ENCODE assay signal across 16 cellular contexts in the genomic region with DNA sequence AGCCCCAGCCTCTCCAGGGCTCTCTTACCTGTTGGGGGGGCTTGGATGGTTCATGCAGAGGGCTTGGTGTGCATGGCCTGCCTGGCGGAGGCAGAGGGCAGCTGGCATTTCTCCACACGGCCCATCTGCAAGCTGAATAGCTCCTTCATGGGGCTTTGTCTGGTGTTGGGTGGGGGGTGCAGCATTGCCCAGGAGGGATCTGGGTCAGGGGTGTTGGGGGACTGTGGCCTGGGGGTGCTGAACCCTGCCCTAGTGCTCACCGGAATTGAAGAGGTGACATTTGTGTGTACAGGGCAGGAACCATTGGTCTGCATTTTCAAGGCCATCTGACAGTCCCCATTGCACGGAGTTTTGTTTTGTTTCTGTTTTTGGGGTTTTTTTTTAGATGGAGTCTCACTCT. TPM values are rescaled to one million over a fixed set of nuclear protein-coding genes. Genes with fewer than 3 reads are reported as not detected.
"Had no signal": no experiment of that assay in that cellular context is flagged by ENCODE, and none has a peak within 500 bp of the region (broad histone marks: within the 10 kb centered on the region; RNA-seq: fewer than 3 reads in every experiment).

No MANE protein-coding gene starts in this region.

- H3K27me3 ChIP-seq: esophagus muscularis mucosa, gastrocnemius medialis, left lung, right atrium auricular region, tibial nerve had no signal

- H3K27ac ChIP-seq: epithelial cell of prostate, esophagus muscularis mucosa, gastrocnemius medialis, left lung, right atrium auricular region, tibial nerve had no signal

- H3K4me3 Mint-ChIP-seq: natural killer cell; neural crest cell; stimulated activated memory B cell treated with anti-CD40 and anti-IgM and Interleukin-4, amounts not matched to agents 10 μg/mL and 1 μg/mL and 100 μg/mL, for 72 hours; stimulated activated naive CD8-positive, alpha-beta T cell treated with anti-CD3 and anti-CD28 coated beads, Interleukin-15, Interleukin-2, amounts not matched to agents 100 ng/mL and 50 ng/mL, for 24 hours had no signal

- DNase-seq: effector memory CD4-positive, alpha-beta T cell; gastrocnemius medialis; left lung; natural killer cell; stimulated activated CD4-positive, alpha-beta T cell treated with anti-CD3 and anti-CD28 coated beads, Interleukin-15, amount 100 ng/mL, for 24 hours; stimulated activated CD4-positive, alpha-beta T cell treated with anti-CD3 and anti-CD28 coated beads, Interleukin-1b, Interleukin-23, amount 100 ng/mL, for 48 hours; stimulated activated CD4-positive, alpha-beta T cell treated with anti-CD3 and anti-CD28 coated beads, Interleukin-4, amount 100 ng/mL, for 24 hours had no signal

- H3K36me3 ChIP-seq: esophagus muscularis mucosa, gastrocnemius medialis, left lung, right atrium auricular region, tibial nerve had no signal

- H3K4me3 ChIP-seq: esophagus muscularis mucosa, gastrocnemius medialis, left lung, lung, right atrium auricular region, tibial nerve had no signal

- ATAC-seq: gastrocnemius medialis; left lung; natural killer cell; stimulated activated memory B cell treated with anti-CD40 and anti-IgM and Interleukin-4, amounts not matched to agents 10 μg/mL and 1 μg/mL and 100 μg/mL, for 72 hours had no signal

- H3K9me3 Mint-ChIP-seq: natural killer cell; neural crest cell; stimulated activated memory B cell treated with anti-CD40 and anti-IgM and Interleukin-4, amounts not matched to agents 10 μg/mL and 1 μg/mL and 100 μg/mL, for 72 hours; stimulated activated naive CD8-positive, alpha-beta T cell treated with anti-CD3 and anti-CD28 coated beads, Interleukin-15, Interleukin-2, amounts not matched to agents 100 ng/mL and 50 ng/mL, for 24 hours had no signal

- H3K9me3 ChIP-seq: esophagus muscularis mucosa, gastrocnemius medialis, left lung, right atrium auricular region, tibial nerve had no signal

- H3K36me3 Mint-ChIP-seq: natural killer cell; stimulated activated memory B cell treated with anti-CD40 and anti-IgM and Interleukin-4, amounts not matched to agents 10 μg/mL and 1 μg/mL and 100 μg/mL, for 72 hours had no signal

- H3K27ac Mint-ChIP-seq: natural killer cell; stimulated activated memory B cell treated with anti-CD40 and anti-IgM and Interleukin-4, amounts not matched to agents 10 μg/mL and 1 μg/mL and 100 μg/mL, for 72 hours; stimulated activated naive CD8-positive, alpha-beta T cell treated with anti-CD3 and anti-CD28 coated beads, Interleukin-15, Interleukin-2, amounts not matched to agents 100 ng/mL and 50 ng/mL, for 24 hours had no signal

- H3K27me3 Mint-ChIP-seq: stimulated activated memory B cell treated with anti-CD40 and anti-IgM and Interleukin-4, amounts not matched to agents 10 μg/mL and 1 μg/mL and 100 μg/mL, for 72 hours; stimulated activated naive CD8-positive, alpha-beta T cell treated with anti-CD3 and anti-CD28 coated beads, Interleukin-15, Interleukin-2, amounts not matched to agents 100 ng/mL and 50 ng/mL, for 24 hours had no signal

- H3K4me1 Mint-ChIP-seq: natural killer cell; stimulated activated memory B cell treated with anti-CD40 and anti-IgM and Interleukin-4, amounts not matched to agents 10 μg/mL and 1 μg/mL and 100 μg/mL, for 72 hours had no signal

RNA-seq across cellular contexts. Expression of gene HAAO, which starts 58.8 kb away (rescaled TPM):
- total RNA-seq: myocyte had no signal
